ENCODE assay signal across 12 cellular contexts in genomic region chr2:68230246-68231060, GRCh38. TPM values are rescaled to one million over a fixed set of nuclear protein-coding genes. Genes with fewer than 3 reads are reported as not detected.
DNase-seq lines count a peak whose midpoint lies in the region; ATAC-seq and TF ChIP-seq lines count a peak whose summit lies in the region.
"Had no signal": no experiment of that assay in that cellular context is flagged by ENCODE, and none has a peak within 500 bp of the region (broad histone marks: within the 10 kb centered on the region; RNA-seq: fewer than 3 reads in every experiment).

No MANE protein-coding gene starts in this region.

- H3K4me1 Mint-ChIP-seq in activated CD8-positive, alpha-beta T cell treated with anti-CD3 and anti-CD28 coated beads, Interleukin-2, amount 10 ng/mL, durations not matched to agents 7 days and 5 days (ENCODE audit: low read depth): peaks cover 28% of the 10 kb centered on the region
- H3K4me1 Mint-ChIP-seq in activated CD8-positive, alpha-beta T cell treated with anti-CD3 and anti-CD28 coated beads for 36 hours (ENCODE audit: low read depth): peaks cover 72% of the 10 kb centered on the region

- H3K27me3 Mint-ChIP-seq in activated CD8-positive, alpha-beta T cell treated with anti-CD3 and anti-CD28 coated beads, Interleukin-2, amount 10 ng/mL, durations not matched to agents 7 days and 5 days (ENCODE audit: low read depth): no peaks in the 10 kb centered on the region
- no peaks in the 10 kb centered on the region for H3K27me3 Mint-ChIP-seq in activated CD8-positive, alpha-beta T cell treated with anti-CD3 and anti-CD28 coated beads for 36 hours

- peaks cover 5% of the 10 kb centered on the region for H3K36me3 Mint-ChIP-seq in activated CD8-positive, alpha-beta T cell treated with anti-CD3 and anti-CD28 coated beads, Interleukin-2, amount 10 ng/mL, durations not matched to agents 7 days and 5 days (ENCODE audit: low read depth)
- peaks cover 10% of the 10 kb centered on the region for H3K36me3 Mint-ChIP-seq in activated CD8-positive, alpha-beta T cell treated with anti-CD3 and anti-CD28 coated beads for 36 hours (ENCODE audit: low read depth)

- ATAC-seq in activated CD8-positive, alpha-beta T cell treated with anti-CD3 and anti-CD28 coated beads, Interleukin-2, amount 10 ng/mL, durations not matched to agents 7 days and 5 days: no peak
- ATAC-seq in activated CD8-positive, alpha-beta T cell treated with anti-CD3 and anti-CD28 coated beads for 36 hours: no peak
- ATAC-seq in gastrocnemius medialis: no peak
- ATAC-seq in GM21447 (IDR thresholded peaks at IDR 0.05; ENCODE audit: unreplicated experiment): no peak

- H3K9me3 ChIP-seq in SJSA1 (replicated peaks) (no peaks in the 10 kb centered on the region), gastrocnemius medialis (no peaks in the 10 kb centered on the region), colonic mucosa (no peaks in the 10 kb centered on the region), uterus (no peaks in the 10 kb centered on the region)

- H3K36me3 ChIP-seq in SJSA1: peaks cover 7% of the 10 kb centered on the region; the same call in 1 of the 2 replicates
- no peaks in the 10 kb centered on the region for H3K36me3 ChIP-seq in gastrocnemius medialis
- H3K36me3 ChIP-seq in colonic mucosa: no peaks in the 10 kb centered on the region
- H3K36me3 ChIP-seq in uterus: no peaks in the 10 kb centered on the region

- no peaks in the 10 kb centered on the region for H3K9me3 Mint-ChIP-seq in activated CD8-positive, alpha-beta T cell treated with anti-CD3 and anti-CD28 coated beads, Interleukin-2, amount 10 ng/mL, durations not matched to agents 7 days and 5 days (ENCODE audit: insufficient read depth)
- H3K9me3 Mint-ChIP-seq in activated CD8-positive, alpha-beta T cell treated with anti-CD3 and anti-CD28 coated beads for 36 hours: no peaks in the 10 kb centered on the region

- no peak for DNase-seq in activated CD8-positive, alpha-beta T cell treated with anti-CD3 and anti-CD28 coated beads, Interleukin-2, amount 10 ng/mL, durations not matched to agents 7 days and 5 days
- no peak for DNase-seq in activated CD8-positive, alpha-beta T cell treated with anti-CD3 and anti-CD28 coated beads for 36 hours
- DNase-seq in SJSA1 (ENCODE audit: low read depth in 1 of 2, low spot score in 2 of 2) (no peak), epithelial cell of prostate (ENCODE audit: low read depth, low spot score) (no peak), gastrocnemius medialis (no peak), colonic mucosa (no peak), uterus (no peak)
- DNase-seq: anterior cingulate cortex, NCI-H2171, posterior cingulate gyrus had no signal

- H3K9ac ChIP-seq in colonic mucosa (ENCODE audit: low read depth in 2 of 2, low read length in 2 of 2): no peak overlapping the region

- H3K4me3 Mint-ChIP-seq in activated CD8-positive, alpha-beta T cell treated with anti-CD3 and anti-CD28 coated beads, Interleukin-2, amount 10 ng/mL, durations not matched to agents 7 days and 5 days: no peak overlapping the region
- no peak overlapping the region for H3K4me3 Mint-ChIP-seq in activated CD8-positive, alpha-beta T cell treated with anti-CD3 and anti-CD28 coated beads for 36 hours

- H3K27ac Mint-ChIP-seq in activated CD8-positive, alpha-beta T cell treated with anti-CD3 and anti-CD28 coated beads, Interleukin-2, amount 10 ng/mL, durations not matched to agents 7 days and 5 days: peak overlapping the region; percentile 3
- no peak overlapping the region for H3K27ac Mint-ChIP-seq in activated CD8-positive, alpha-beta T cell treated with anti-CD3 and anti-CD28 coated beads for 36 hours

- POLR2A ChIA-PET in activated CD8-positive, alpha-beta T cell treated with anti-CD3 and anti-CD28 coated beads, Interleukin-2, amount 10 ng/mL, durations not matched to agents 7 days and 5 days (lab: Charles Lee): no interaction called here
- POLR2A ChIA-PET in activated CD8-positive, alpha-beta T cell treated with anti-CD3 and anti-CD28 coated beads for 36 hours (lab: Charles Lee): interaction anchor here (0.8 to 0.9 kb wide), 2 partner anchors 18 to 94 kb away, joined by 3 read pairs; no protein-coding TSS in a partner anchor

- TF ChIP-seq CTCF in activated CD8-positive, alpha-beta T cell treated with anti-CD3 and anti-CD28 coated beads for 36 hours (IDR thresholded peaks at IDR 0.05): no peak
- TF ChIP-seq CTCF in gastrocnemius medialis (IDR thresholded peaks at IDR 0.05 in 4 of 5, conservative IDR thresholded peaks at IDR 0.05 in 1 of 5): no peak
- no peak for TF ChIP-seq CTCF in colonic mucosa (IDR thresholded peaks at IDR 0.05)
- TF ChIP-seq CTCF in uterus (IDR thresholded peaks at IDR 0.05): no peak

- CTCF ChIA-PET in activated CD8-positive, alpha-beta T cell treated with anti-CD3 and anti-CD28 coated beads, Interleukin-2, amount 10 ng/mL, durations not matched to agents 7 days and 5 days (lab: Charles Lee): interaction anchor here (0.8 to 1.5 kb wide), 6 partner anchors 11 to 108 kb away, joined by 3 to 4 read pairs (median 3); no protein-coding TSS in a partner anchor
- CTCF ChIA-PET in activated CD8-positive, alpha-beta T cell treated with anti-CD3 and anti-CD28 coated beads for 36 hours (lab: Charles Lee): interaction anchor here (0.9 to 1.1 kb wide), 4 partner anchors 9 to 61 kb away, joined by 3 to 4 read pairs (median 3); no protein-coding TSS in a partner anchor

- TF ChIP-seq POLR2A in gastrocnemius medialis (IDR thresholded peaks at IDR 0.05) (no peak), uterus (IDR thresholded peaks at IDR 0.05) (no peak)

- intact Hi-C loops in activated CD8-positive, alpha-beta T cell treated with anti-CD3 and anti-CD28 coated beads for 36 hours (cut with micrococcal nuclease): no loop called here
- intact Hi-C loops in gastrocnemius medialis (cut with DNase I; ENCODE audit: low total_unique reads): no loop called here
- intact Hi-C loops in colonic mucosa (cut with DNase I): no loop called here
- intact Hi-C loops in uterus (cut with DNase I; ENCODE audit: low total_unique reads): no loop called here

- H3K27ac ChIP-seq in SJSA1 (peak overlapping the region; percentile 49), epithelial cell of prostate (peak overlapping the region; percentile 4), gastrocnemius medialis (peak overlapping the region; percentile 46 to 51 (median 47)), colonic mucosa (no peak overlapping the region), uterus (peak overlapping the region in 1 of 2 donors; percentile 4)
- H3K27ac ChIP-seq: RWPE1 had no signal

- H3K4me3 ChIP-seq in SJSA1 (no peak overlapping the region), gastrocnemius medialis (no peak overlapping the region), colonic mucosa (no peak overlapping the region), uterus (no peak overlapping the region)

- in situ Hi-C loops in gastrocnemius medialis (cut with MboI; ENCODE audit: low sequenced_read_pairs in 4 of 4): no loop called here

- H3K4me1 ChIP-seq in SJSA1 (replicated peaks) (peaks cover 26% of the 10 kb centered on the region), gastrocnemius medialis (peaks cover 61 to 64% of the 10 kb centered on the region in 2 donors), colonic mucosa (no peaks in the 10 kb centered on the region), uterus (no peaks in the 10 kb centered on the region)

- H3K27me3 ChIP-seq in SJSA1 (replicated peaks) (no peaks in the 10 kb centered on the region), gastrocnemius medialis (no peaks in the 10 kb centered on the region), colonic mucosa (no peaks in the 10 kb centered on the region), uterus (no peaks in the 10 kb centered on the region)

RNA-seq across cellular contexts. Expression of gene PPP3R1, which starts 21.9 kb away (rescaled TPM):
- 10 to 100 TPM; 67.6 to 71.8 TPM for total RNA-seq in activated CD8-positive, alpha-beta T cell treated with anti-CD3 and anti-CD28 coated beads, Interleukin-2, amount 10 ng/mL, durations not matched to agents 7 days and 5 days
- total RNA-seq in activated CD8-positive, alpha-beta T cell treated with anti-CD3 and anti-CD28 coated beads for 36 hours: 10 to 100 TPM; 72.7 to 73.7 TPM
- total RNA-seq in SJSA1 (2014; rRNA removed; shearing (Covaris generic)): 18.7 and 26.5 TPM in 2 replicates
- total RNA-seq in gastrocnemius medialis: 10 to 100 TPM; 16.9 to 32.3 (median 29.8) TPM
- 10 to 100 TPM; 45.1 to 67.8 TPM for total RNA-seq in colonic mucosa
- 10 to 100 TPM in 3 of 4 donors, 1 to 10 TPM in 1; 9.7 to 67.9 (median 56.0) TPM for total RNA-seq in uterus
